In genomic region chr22:49914256-49914655, GRCh38 we compare ENCODE assay signal across 25 cellular contexts.
"Had no signal": no experiment of that assay in that cellular context is flagged by ENCODE, and none has a peak within 500 bp of the region (broad histone marks: within the 10 kb centered on the region; RNA-seq: fewer than 3 reads in every experiment).

No MANE protein-coding gene starts in this region.

- H3K9me3 ChIP-seq: esophagus squamous epithelium, gastrocnemius medialis, neutrophil, right atrium auricular region, sigmoid colon, testis, tibial artery, upper lobe of left lung had no signal

- H3K9me3 Mint-ChIP-seq: naive thymus-derived CD4-positive, alpha-beta T cell; nephron; stimulated activated memory B cell treated with anti-CD40 and anti-IgM and Interleukin-4, amounts not matched to agents 10 μg/mL and 1 μg/mL and 100 μg/mL, for 72 hours had no signal

- H3K4me3 ChIP-seq: coronary artery, esophagus squamous epithelium, gastrocnemius medialis, right atrium auricular region, sigmoid colon, testis, tibial artery, upper lobe of left lung had no signal

- H3K27ac Mint-ChIP-seq: naive thymus-derived CD4-positive, alpha-beta T cell; progenitor cell of endocrine pancreas; stimulated activated memory B cell treated with anti-CD40 and anti-IgM and Interleukin-4, amounts not matched to agents 10 μg/mL and 1 μg/mL and 100 μg/mL, for 72 hours had no signal

- H3K27ac ChIP-seq: coronary artery, esophagus squamous epithelium, gastrocnemius medialis, neutrophil, parathyroid adenoma, right atrium auricular region, sigmoid colon, testis, tibial artery, upper lobe of left lung had no signal

- H3K27me3 Mint-ChIP-seq: naive thymus-derived CD4-positive, alpha-beta T cell; progenitor cell of endocrine pancreas; stimulated activated memory B cell treated with anti-CD40 and anti-IgM and Interleukin-4, amounts not matched to agents 10 μg/mL and 1 μg/mL and 100 μg/mL, for 72 hours had no signal

- H3K27me3 ChIP-seq: esophagus squamous epithelium, gastrocnemius medialis, neutrophil, right atrium auricular region, sigmoid colon, testis, tibial artery, upper lobe of left lung had no signal

- H3K4me3 Mint-ChIP-seq: stimulated activated memory B cell treated with anti-CD40 and anti-IgM and Interleukin-4, amounts not matched to agents 10 μg/mL and 1 μg/mL and 100 μg/mL, for 72 hours had no signal

- H3K4me1 Mint-ChIP-seq: nephron had no signal

- H3K9ac ChIP-seq: parathyroid adenoma had no signal

- H3K4me1 ChIP-seq: parathyroid adenoma had no signal

- H2AFZ ChIP-seq: parathyroid adenoma had no signal

- ATAC-seq: gastrocnemius medialis; left lobe of liver; naive thymus-derived CD4-positive, alpha-beta T cell; stimulated activated memory B cell treated with anti-CD40 and anti-IgM and Interleukin-4, amounts not matched to agents 10 μg/mL and 1 μg/mL and 100 μg/mL, for 72 hours; stimulated activated naive CD8-positive, alpha-beta T cell treated with anti-CD3 and anti-CD28 coated beads, Interleukin-15, Interleukin-2, amounts not matched to agents 100 U/mL and 50 U/mL, for 24 hours had no signal

- DNase-seq: dermis blood vessel endothelial cell; effector memory CD4-positive, alpha-beta T cell; erythroblast; esophagus squamous epithelium; gastrocnemius medialis; head of caudate nucleus; mammary epithelial cell; mesendoderm; midbrain; naive thymus-derived CD4-positive, alpha-beta T cell; sigmoid colon; stimulated activated CD4-positive, alpha-beta T cell treated with anti-CD3 and anti-CD28 coated beads, Interleukin-4, amount 100 ng/mL, for 4 hours; stimulated activated naive CD8-positive, alpha-beta T cell treated with anti-CD3 and anti-CD28 coated beads, Interleukin-15, Interleukin-2, amounts not matched to agents 100 U/mL and 50 U/mL, for 24 hours; substantia nigra; testis; tibial artery had no signal

- H3K79me2 ChIP-seq: parathyroid adenoma had no signal
